ENCODE assay signal across 22 cellular contexts in the genomic region with DNA sequence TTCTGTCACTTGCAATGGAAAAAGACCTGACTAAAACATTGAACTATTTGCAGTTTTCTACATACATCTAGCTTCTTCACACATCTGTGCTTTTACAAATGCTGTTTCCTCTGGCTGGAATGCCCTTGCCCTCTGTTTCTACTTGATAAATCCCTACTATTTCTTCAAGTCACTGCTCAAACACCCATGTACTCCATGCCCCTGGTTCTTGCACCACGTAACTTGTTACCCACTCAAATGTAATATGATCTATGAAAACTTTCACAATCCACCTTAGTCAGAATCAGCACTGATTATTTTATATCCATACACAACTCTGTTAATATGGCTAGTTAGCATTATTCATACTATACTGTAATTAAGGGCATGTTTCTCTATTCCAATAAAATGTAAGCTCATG.
"Had no signal": no experiment of that assay in that cellular context is flagged by ENCODE, and none has a peak within 500 bp of the region (broad histone marks: within the 10 kb centered on the region; RNA-seq: fewer than 3 reads in every experiment).

No MANE protein-coding gene starts in this region.

- DNase-seq: cerebellar nuclear complex; colonic mucosa; effector CD4-positive, alpha-beta T cell; glutamatergic neuron; left cardiac atrium; left ventricle myocardium inferior; lower lobe of right lung; natural killer cell; psoas muscle; retina; right lobe of liver; stimulated activated CD4-positive, alpha-beta T cell treated with anti-CD3 and anti-CD28 coated beads, Interleukin-2, amount 100 ng/mL, for 24 hours; stimulated activated CD4-positive, alpha-beta T cell treated with anti-CD3 and anti-CD28 coated beads, Interleukin-4, amount 100 ng/mL, for 4 hours; stimulated activated naive B cell treated with anti-CD40 and anti-IgM and Interleukin-4, amounts not matched to agents 10 μg/mL and 1 μg/mL and 100 μg/mL, for 72 hours; stimulated activated naive CD8-positive, alpha-beta T cell treated with anti-CD3 and anti-CD28 coated beads, Interleukin-15, amount 100 ng/mL, for 72 hours; testis; upper lobe of right lung had no signal

- H3K9me3 Mint-ChIP-seq: memory B cell, mesothelial cell of epicardium had no signal

- H3K36me3 Mint-ChIP-seq: memory B cell; mesothelial cell of epicardium; natural killer cell; stimulated activated naive B cell treated with anti-CD40 and anti-IgM and Interleukin-4, amounts not matched to agents 10 μg/mL and 1 μg/mL and 100 μg/mL, for 72 hours had no signal

- ATAC-seq: gastroesophageal sphincter; lower lobe of right lung; natural killer cell; psoas muscle; right lobe of liver; stimulated activated naive B cell treated with anti-CD40 and anti-IgM and Interleukin-4, amounts not matched to agents 10 μg/mL and 1 μg/mL and 100 μg/mL, for 72 hours; stimulated activated naive CD8-positive, alpha-beta T cell treated with anti-CD3 and anti-CD28 coated beads, Interleukin-15, amount 100 ng/mL, for 72 hours; upper lobe of right lung had no signal

- H3K4me1 Mint-ChIP-seq: memory B cell; natural killer cell; stimulated activated naive CD8-positive, alpha-beta T cell treated with anti-CD3 and anti-CD28 coated beads, Interleukin-15, amount 100 ng/mL, for 72 hours had no signal

- H3K27me3 Mint-ChIP-seq: stimulated activated naive B cell treated with anti-CD40 and anti-IgM and Interleukin-4, amounts not matched to agents 10 μg/mL and 1 μg/mL and 100 μg/mL, for 72 hours; stimulated activated naive CD8-positive, alpha-beta T cell treated with anti-CD3 and anti-CD28 coated beads, Interleukin-15, amount 100 ng/mL, for 72 hours had no signal

- H3K9me3 ChIP-seq: colonic mucosa, gastroesophageal sphincter, left ventricle myocardium inferior, lower lobe of right lung, psoas muscle, right lobe of liver, testis, tibial nerve, upper lobe of right lung had no signal

- H3K36me3 ChIP-seq: colonic mucosa, gastroesophageal sphincter, left ventricle myocardium inferior, lower lobe of right lung, right lobe of liver, tibial nerve, upper lobe of right lung had no signal

- H3K4me3 ChIP-seq: colonic mucosa, gastroesophageal sphincter, left ventricle myocardium inferior, lower lobe of right lung, psoas muscle, right lobe of liver, skin epidermis, testis, tibial nerve, upper lobe of right lung had no signal

- H3K27ac Mint-ChIP-seq: memory B cell; mesothelial cell of epicardium; natural killer cell; stimulated activated naive B cell treated with anti-CD40 and anti-IgM and Interleukin-4, amounts not matched to agents 10 μg/mL and 1 μg/mL and 100 μg/mL, for 72 hours; stimulated activated naive CD8-positive, alpha-beta T cell treated with anti-CD3 and anti-CD28 coated beads, Interleukin-15, amount 100 ng/mL, for 72 hours had no signal

- H3K4me1 ChIP-seq: colonic mucosa, left ventricle myocardium inferior, lower lobe of right lung, psoas muscle, right lobe of liver, testis, tibial nerve, upper lobe of right lung had no signal

- H3K27me3 ChIP-seq: colonic mucosa, gastroesophageal sphincter, right lobe of liver, testis, tibial nerve, upper lobe of right lung had no signal

- H3K4me3 Mint-ChIP-seq: memory B cell; mesothelial cell of epicardium; natural killer cell; stimulated activated naive B cell treated with anti-CD40 and anti-IgM and Interleukin-4, amounts not matched to agents 10 μg/mL and 1 μg/mL and 100 μg/mL, for 72 hours; stimulated activated naive CD8-positive, alpha-beta T cell treated with anti-CD3 and anti-CD28 coated beads, Interleukin-15, amount 100 ng/mL, for 72 hours had no signal
